7 cellular contexts compared by ENCODE assay signal in the genomic region with DNA sequence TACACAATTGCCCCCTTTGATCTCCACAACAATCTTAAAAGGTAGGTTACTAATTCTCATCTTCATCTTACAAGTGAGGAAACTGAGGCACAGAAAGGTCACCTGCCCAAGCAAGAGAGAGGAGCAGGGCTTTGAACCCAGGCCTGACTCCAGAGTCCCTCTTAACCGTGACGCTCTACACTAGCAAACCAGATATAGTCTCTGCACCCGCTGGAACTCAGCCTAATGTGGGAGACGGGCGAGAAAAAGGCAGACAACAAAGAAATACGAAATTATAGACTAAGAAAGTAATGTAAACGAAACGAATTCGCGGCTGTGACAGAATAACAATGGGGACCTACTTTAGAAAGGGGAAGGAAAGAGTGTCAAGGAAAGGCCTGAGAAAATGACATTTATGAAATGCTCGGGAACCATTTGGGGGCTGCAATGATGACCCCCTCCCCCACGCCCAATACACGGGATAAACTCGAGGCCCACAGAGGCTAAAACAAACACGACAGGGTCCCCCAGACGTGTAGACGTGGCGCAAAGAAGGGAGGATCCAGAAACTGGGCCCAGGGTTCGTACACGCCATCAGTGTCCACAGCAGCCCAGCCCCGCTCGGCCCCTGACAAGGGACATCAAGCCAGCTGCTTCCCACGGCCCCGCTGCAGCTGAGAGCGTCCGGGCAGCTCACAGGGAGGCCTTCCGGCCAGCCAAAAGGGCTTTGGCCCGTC. TPM values are rescaled to one million over a fixed set of nuclear protein-coding genes. Genes with fewer than 3 reads are reported as not detected.
DNase-seq lines count a peak whose midpoint lies in the region; ATAC-seq, FAIRE-seq and TF ChIP-seq lines count a peak whose summit lies in the region.

No MANE protein-coding gene starts in this region.

- FAIRE-seq in K562 (lab: Jason Lieb, UNC): no peak

- POLR2A ChIA-PET in K562 (lab: Yijun Ruan, JAX): interaction anchor here (0.6 to 1.1 kb wide), 3 partner anchors 220 to 925 kb away, joined by 3 read pairs; no protein-coding TSS in a partner anchor

- H3K27me3 ChIP-seq in GM06990 (replicated peaks; ENCODE audit: control insufficient read depth, insufficient read depth, low read length) (no peaks in the 10 kb centered on the region), MG63 (no peaks in the 10 kb centered on the region), K562 (ENCODE audit: control insufficient read depth in 2 of 2, insufficient read depth in 2 of 2, low read length in 2 of 2) (no peaks in the 10 kb centered on the region), stomach (no peaks in the 10 kb centered on the region)

- no peaks in the 10 kb centered on the region for H3K9me1 ChIP-seq in K562 (ENCODE audit: control insufficient read depth, insufficient read depth, low read length)

- H3K36me3 ChIP-seq in GM06990 (ENCODE audit: control insufficient read depth, insufficient read depth, low read length) (peaks cover 4% of the 10 kb centered on the region; the same call in 1 of the 2 replicates), MG63 (peaks cover 40% of the 10 kb centered on the region), K562 (ENCODE audit: control insufficient read depth, insufficient read depth, low read length) (peaks cover 15% of the 10 kb centered on the region), stomach (peaks cover 0 to 13% (median 10%) of the 10 kb centered on the region in 4 donors)

- intact Hi-C loops in K562 (cut with micrococcal nuclease): loop anchor here (1.0 to 2.0 kb wide), 2 partner anchors 55 to 218 kb away; a partner anchor contains a TSS
- intact Hi-C loops in stomach (cut with DNase I; ENCODE audit: low total_unique reads): no loop called here

- TSS peak; percentile 70 for BruUV-seq in K562 (replicated peaks; lab: Mats Ljungman, UMichigan)

- CTCF ChIA-PET in K562 (lab: Yijun Ruan, JAX; ENCODE audit: low intra/inter-chr PET ratio): interaction anchor here (0.6 kb wide), 1 partner anchor 9 kb away, joined by 3 read pairs; no protein-coding TSS in a partner anchor

- H3K4me3 ChIP-seq in GM06990 (replicated peaks; ENCODE audit: low read depth, low read length) (peak overlapping the region; percentile 95), MG63 (peak overlapping the region; percentile 94), K562 (peak overlapping the region; percentile 92), stomach (peak overlapping the region; percentile 60 to 93 (median 77))

- TF ChIP-seq CTCF in GM06990 (IDR thresholded peaks at IDR 0.05; ENCODE audit: insufficient read depth, low read length, poor library complexity, severe bottlenecking): no peak
- no peak for TF ChIP-seq CTCF in K562 (IDR thresholded peaks at IDR 0.05 in 2 of 3, conservative IDR thresholded peaks at IDR 0.05 in 1 of 3; ENCODE audit: insufficient read depth in 2 of 3, low read depth in 1 of 3, low read length in 3 of 3)
- TF ChIP-seq CTCF in stomach (IDR thresholded peaks at IDR 0.05): no peak

- TF ChIP-seq POLR2A in K562 (conservative IDR thresholded peaks at IDR 0.05) (no peak), stomach (IDR thresholded peaks at IDR 0.05) (no peak)

- H3K9me3 ChIP-seq in MG63: no peaks in the 10 kb centered on the region
- H3K9me3 ChIP-seq in K562 (replicated peaks; ENCODE audit: control insufficient read depth, insufficient read depth, low read depth, low read length): no peaks in the 10 kb centered on the region; the same call in 1 of the 2 replicates
- no peaks in the 10 kb centered on the region for H3K9me3 ChIP-seq in stomach

- H3K4me2 ChIP-seq in K562 (ENCODE audit: insufficient read depth, low read length): peak overlapping the region; percentile 85

- H3K9ac ChIP-seq in K562 (ENCODE audit: insufficient read depth in 1 of 2, low read depth in 2 of 2, low read length in 2 of 2): peak overlapping the region; percentile 92 to 95

- TF ChIP-seq EP300 in K562 (IDR thresholded peaks at IDR 0.05; ENCODE audit: low read length) (no peak), stomach (IDR thresholded peaks at IDR 0.05) (no peak)

- in situ Hi-C loops in K562 (cut with MboI): no loop called here

- no peaks in the 10 kb centered on the region for H4K20me1 ChIP-seq in K562 (replicated peaks; ENCODE audit: control insufficient read depth, insufficient read depth, low read length)

- H3K27ac ChIP-seq in K562 (ENCODE audit: extremely low read depth, low read depth, low read length) (peak overlapping the region; percentile 93), stomach (peak overlapping the region; percentile 87 to 97 (median 96))

- H2AFZ ChIP-seq in K562 (ENCODE audit: low read depth, low read length): peak overlapping the region; percentile 84; the same call in 1 of the 2 replicates

- H3K4me1 ChIP-seq in K562 (replicated peaks in 1 of 2; ENCODE audit: control insufficient read depth in 2 of 2, insufficient read depth in 2 of 2, low read length in 2 of 2) (peaks cover 15 to 18% of the 10 kb centered on the region in 2 experiments), stomach (peaks cover 26 to 68% (median 55%) of the 10 kb centered on the region in 4 donors)

- peak; percentile 19 for ATAC-seq in GM21737 (IDR thresholded peaks at IDR 0.05; ENCODE audit: unreplicated experiment)
- ATAC-seq in K562: peak; percentile 62
- no peak for ATAC-seq in GM19452 (IDR thresholded peaks at IDR 0.05; ENCODE audit: unreplicated experiment)

- no peak for TF ChIP-seq RAD21 in K562 (CRISPR knock-in tag; conservative IDR thresholded peaks at IDR 0.05 in 1 of 2, IDR thresholded peaks at IDR 0.05 in 1 of 2)

- DNase-seq in GM06990 (ENCODE audit: extremely low read depth, insufficient read length) (no peak), MG63 (peak; percentile 7), K562 (ENCODE audit: extremely low read depth in 1 of 4, low spot score in 3 of 4) (peak in 2 of 4 experiments; percentile 18 to 41), kidney glomerular epithelial cell (lab: John Stamatoyannopoulos, UW) (peak; percentile 28), stomach (no peak)

- H3K79me2 ChIP-seq in K562 (ENCODE audit: control insufficient read depth, insufficient read depth, low read length): peaks cover 53% of the 10 kb centered on the region

- WGBS in K562 (ENCODE audit: insufficient coverage, low coverage, missing lambda C conversion rate): 1% methylated on average over 25 of the region's 28 CpGs
- WGBS in stomach, 5 donors: 0 to 1% (median 1%) methylated on average over 19 to 28 of the region's 28 CpGs

TF ChIP-seq in K562, 482 proteins besides CTCF, POLR2A, EP300 and RAD21 (continues in another document):
- TF ChIP-seq NR2C2 (CRISPR knock-in tag; IDR thresholded peaks at IDR 0.05) (0 out of 2 replicates have a peak, but pooled peaks have one; percentile 45), NR2C2 (tag; IDR thresholded peaks at IDR 0.05) (no peak), ZNF12 (CRISPR knock-in tag; IDR thresholded peaks at IDR 0.05) (peak; percentile 36; the same call in 1 of the 2 replicates), TFAM (CRISPR knock-in tag; conservative IDR thresholded peaks at IDR 0.05) (no peak), ZBED1 (IDR thresholded peaks at IDR 0.05) (0 out of 2 replicates have a peak, but pooled peaks have one; percentile 7), SMARCA5 (IDR thresholded peaks at IDR 0.05) (0 out of 2 replicates have a peak, but pooled peaks have one; percentile 28), KLF1 (tag; IDR thresholded peaks at IDR 0.05) (no peak)

RNA-seq across cellular contexts. Expression of a gene that starts 0.6 kb away (rescaled TPM):
- 65.8 and 97.7 TPM in 2 replicates for total RNA-seq in MG63 (2014; rRNA removed; shearing (Covaris generic); ENCODE audit: low replicate concordance)
- 144 and 200 TPM in 2 replicates for total RNA-seq in K562 (2011; cell fraction: chromatin; rRNA removed; ENCODE audit: low replicate concordance)
- total RNA-seq in K562 (2011; cell fraction: nucleolus; rRNA removed): 104 and 109 TPM in 2 replicates
- 81.8 and 94.8 TPM in 2 replicates for total RNA-seq in K562 (2011; cell fraction: nucleoplasm; rRNA removed)
- total RNA-seq in K562 (2014; rRNA removed) (27.8 and 30.4 TPM in 2 replicates), K562 (2014; rRNA removed; fragmentation: Illumina TruSeq; extraction: Trizol) (30.8 and 31.4 TPM in 2 replicates), K562 (2015; rRNA removed; fragmentation: Illumina TruSeq; extraction: Trizol) (33.2 and 33.3 TPM in 2 replicates), K562 (2021) (52.4 and 55.9 TPM in 2 replicates), stomach (10 to 100 TPM; 26.3 to 89.0 (median 68.3) TPM)
- polyA plus RNA-seq in K562 (2011; rRNA removed) (70.3 and 92.0 TPM in 2 replicates), K562 (2014; fragmentation: Illumina TruSeq; extraction: Trizol) (49.1 and 53.7 TPM in 2 replicates), K562 (2014; fragmentation: Nextera tagmentation; extraction: Ambion mirVana) (1 to 10 TPM; 2.3 to 3.6 TPM), K562 (2014; rRNA removed) (54.4 and 55.0 TPM in 2 replicates), stomach (10 to 100 TPM; 26.2 to 37.4 (median 29.6) TPM)
- 72.8 and 74.0 TPM in 2 replicates for polyA plus RNA-seq in K562 (2011; cell fraction: cytosol; rRNA removed)
- polyA plus RNA-seq in K562 (2011; cell fraction: nucleus; rRNA removed): 202 and 245 TPM in 2 replicates
- polyA plus RNA-seq in K562 (2012): 41.4 and 126 TPM in 2 replicates
- 79.0 and 79.5 TPM in 2 replicates for polyA minus RNA-seq in K562 (2011; rRNA and poly(A)+ RNA removed)
- polyA minus RNA-seq in K562 (2011; cell fraction: cytosol; rRNA and poly(A)+ RNA removed): 42.6 and 43.7 TPM in 2 replicates
- 37.8 and 72.4 TPM in 2 replicates for polyA minus RNA-seq in K562 (2011; cell fraction: nucleus; rRNA and poly(A)+ RNA removed)

RNA-seq across cellular contexts. Expression of a gene that starts 55.2 kb away (rescaled TPM):
- total RNA-seq in MG63 (2014; rRNA removed; shearing (Covaris generic); ENCODE audit: low replicate concordance): 47.4 and 52.2 TPM in 2 replicates
- total RNA-seq in K562 (2011; cell fraction: chromatin; rRNA removed; ENCODE audit: low replicate concordance): 8.9 and 14.8 TPM in 2 replicates
- total RNA-seq in K562 (2011; cell fraction: nucleolus; rRNA removed): 12.9 and 17.7 TPM in 2 replicates
- total RNA-seq in K562 (2011; cell fraction: nucleoplasm; rRNA removed): 14.7 and 15.8 TPM in 2 replicates
- total RNA-seq in K562 (2014; rRNA removed) (10.1 and 13.3 TPM in 2 replicates), K562 (2014; rRNA removed; fragmentation: Illumina TruSeq; extraction: Trizol) (8.6 and 9.7 TPM in 2 replicates), K562 (2015; rRNA removed; fragmentation: Illumina TruSeq; extraction: Trizol) (10.9 and 11.2 TPM in 2 replicates), K562 (2021) (9.8 and 10.4 TPM in 2 replicates), stomach (10 to 100 TPM in 4 of 5 donors, 1 to 10 TPM in 1; 8.4 to 55.8 (median 15.8) TPM)
- polyA plus RNA-seq in K562 (2011; rRNA removed) (6.9 and 8.8 TPM in 2 replicates), K562 (2014; fragmentation: Illumina TruSeq; extraction: Trizol) (10.3 and 11.0 TPM in 2 replicates), K562 (2014; fragmentation: Nextera tagmentation; extraction: Ambion mirVana) (1 to 10 TPM; 7.3 to 9.1 TPM), K562 (2014; rRNA removed) (5.5 and 6.9 TPM in 2 replicates), stomach (10 to 100 TPM in 1 of 3 donors, 1 to 10 TPM in 2; 7.9 to 11.6 (median 9.2) TPM)
- polyA plus RNA-seq in K562 (2011; cell fraction: cytosol; rRNA removed): 6.7 and 7.4 TPM in 2 replicates
- 11.6 and 12.1 TPM in 2 replicates for polyA plus RNA-seq in K562 (2011; cell fraction: nucleus; rRNA removed)
- polyA plus RNA-seq in K562 (2012): 12.0 and 25.9 TPM in 2 replicates
- 5.5 TPM in 2 replicates for polyA minus RNA-seq in K562 (2011; rRNA and poly(A)+ RNA removed)
- polyA minus RNA-seq in K562 (2011; cell fraction: cytosol; rRNA and poly(A)+ RNA removed): 4.8 and 5.4 TPM in 2 replicates
- polyA minus RNA-seq in K562 (2011; cell fraction: nucleus; rRNA and poly(A)+ RNA removed): 2.7 and 3.4 TPM in 2 replicates

Comparison
In these comparisons a context has a peak if more than half of its experiments do, and no peak if none do; other contexts are left out.
1. DNase-seq: peak in MG63 (single experiment) and kidney glomerular epithelial cell (single experiment); none in GM06990 (single experiment) and stomach (single experiment).
2. Peak in every context shown above with its lines, with median percentiles within 50 percentile points of each other: H3K4me3 ChIP-seq.